In genomic region chr5:154366353-154366752, GRCh38 we compare ENCODE assay signal across 19 cellular contexts.
A peak's percentile ranks its signal among the peaks of the same experiment; 100 is the strongest.
DNase-seq lines count a peak whose midpoint lies in the region; ATAC-seq and TF ChIP-seq lines count a peak whose summit lies in the region.
"Had no signal": no experiment of that assay in that cellular context is flagged by ENCODE, and none has a peak within 500 bp of the region (broad histone marks: within the 10 kb centered on the region; RNA-seq: fewer than 3 reads in every experiment).

No MANE protein-coding gene starts in this region.

- H3K18ac ChIP-seq in mesendoderm (ENCODE audit: low read length): no peak overlapping the region

- no peak overlapping the region for H2BK5ac ChIP-seq in mesendoderm (ENCODE audit: low read length)

- H3K27ac ChIP-seq in PC-3 (ENCODE audit: low read length): peak overlapping the region; percentile 96
- H3K27ac ChIP-seq in mesendoderm (ENCODE audit: low read depth, low read length): no peak overlapping the region
- H3K27ac ChIP-seq: dorsolateral prefrontal cortex, prostate gland had no signal

- H3K23ac ChIP-seq in mesendoderm (ENCODE audit: low read length): no peak overlapping the region

- no peak overlapping the region for H3K4ac ChIP-seq in mesendoderm (ENCODE audit: low read depth, low read length)

- no CpG with 5 or more reads among the region's 2 CpGs for whole genome bisulfite sequencing in mesendoderm (ENCODE audit: extremely low coverage, insufficient coverage, low lambda C conversion rate)

- H3K4me1 Mint-ChIP-seq in type B pancreatic cell (ENCODE audit: unreplicated experiment): peaks cover 51% of the 10 kb centered on the region

- H3F3A ChIP-seq in PC-3 (ENCODE audit: low read length, unreplicated experiment): peaks cover 9% of the 10 kb centered on the region

- H3K27me3 ChIP-seq in PC-3 (ENCODE audit: low read length) (no peaks in the 10 kb centered on the region), mesendoderm (ENCODE audit: insufficient read depth, low read length, poor library complexity) (no peaks in the 10 kb centered on the region)
- H3K27me3 ChIP-seq: dorsolateral prefrontal cortex had no signal

- no peaks in the 10 kb centered on the region for H3K79me2 ChIP-seq in PC-3 (ENCODE audit: low read length)
- no peaks in the 10 kb centered on the region for H3K79me2 ChIP-seq in mesendoderm (ENCODE audit: control insufficient read depth, insufficient read depth, low read length)

- no peak overlapping the region for H3K4me3 Mint-ChIP-seq in type B pancreatic cell
- H3K4me3 Mint-ChIP-seq: activated CD8-positive, alpha-beta T cell treated with anti-CD3 and anti-CD28 coated beads for 36 hours; activated T-helper 1 cell treated with anti-CD3 and anti-CD28 coated beads, Interleukin-12 subunit alpha, Interleukin-12 subunit beta, Interleukin-2, Interleukin-4 antibody, amounts not matched to agents 30 ng/mL and 10 ng/mL and 1 ng/mL, durations not matched to agents 14 hours and 24 hours and 36 hours; naive B cell; stimulated activated naive CD8-positive, alpha-beta T cell treated with anti-CD3 and anti-CD28 coated beads, Interleukin-15, Interleukin-2, amounts not matched to agents 100 ng/mL and 50 ng/mL, for 24 hours had no signal

- H3K4me1 ChIP-seq in PC-3 (ENCODE audit: insufficient read depth, low read length) (peaks cover 60% of the 10 kb centered on the region), mesendoderm (ENCODE audit: control insufficient read depth, low read depth, low read length) (peaks cover 16% of the 10 kb centered on the region)
- H3K4me1 ChIP-seq: prostate gland had no signal

- H3K9me3 Mint-ChIP-seq in type B pancreatic cell: no peaks in the 10 kb centered on the region
- H3K9me3 Mint-ChIP-seq: activated CD8-positive, alpha-beta T cell treated with anti-CD3 and anti-CD28 coated beads for 36 hours; activated T-helper 1 cell treated with anti-CD3 and anti-CD28 coated beads, Interleukin-12 subunit alpha, Interleukin-12 subunit beta, Interleukin-2, Interleukin-4 antibody, amounts not matched to agents 30 ng/mL and 10 ng/mL and 1 ng/mL, durations not matched to agents 14 hours and 24 hours and 36 hours; naive B cell; stimulated activated naive CD8-positive, alpha-beta T cell treated with anti-CD3 and anti-CD28 coated beads, Interleukin-15, Interleukin-2, amounts not matched to agents 100 ng/mL and 50 ng/mL, for 24 hours had no signal

- H3K4me2 ChIP-seq in PC-3 (ENCODE audit: low read length) (peak overlapping the region; percentile 51; the same call in 1 of the 2 replicates), mesendoderm (ENCODE audit: low read length) (no peak overlapping the region)

- ATAC-seq in PC-3 (no peak), GM21619 (IDR thresholded peaks at IDR 0.05; ENCODE audit: unreplicated experiment) (no peak)
- ATAC-seq: activated CD8-positive, alpha-beta T cell treated with anti-CD3 and anti-CD28 coated beads for 36 hours; left lobe of liver had no signal

- no peaks in the 10 kb centered on the region for H4K20me1 ChIP-seq in PC-3 (ENCODE audit: low read length)

- no peak for TF ChIP-seq CTCF in PC-3 (conservative IDR thresholded peaks at IDR 0.05; ENCODE audit: low read depth, low read length)
- TF ChIP-seq CTCF in choroid plexus epithelial cell (conservative IDR thresholded peaks at IDR 0.05; ENCODE audit: low read depth, low read length): no peak
- TF ChIP-seq CTCF in type B pancreatic cell (conservative IDR thresholded peaks at IDR 0.05): no peak

- no peak overlapping the region for H2AK5ac ChIP-seq in mesendoderm (ENCODE audit: low read length)

- no peak overlapping the region for H4K5ac ChIP-seq in mesendoderm (ENCODE audit: low read length)

- no peaks in the 10 kb centered on the region for H3K79me1 ChIP-seq in mesendoderm (ENCODE audit: low read length)

- no peak overlapping the region for H2BK15ac ChIP-seq in mesendoderm (replicated peaks; ENCODE audit: low read depth)

- H3K9ac ChIP-seq in PC-3 (ENCODE audit: low read length) (0 out of 2 replicates have a peak overlapping the region, but pooled peaks have one; percentile 18), mesendoderm (ENCODE audit: low read length) (no peak overlapping the region)

- H3K4me3 ChIP-seq in PC-3 (ENCODE audit: low read length) (no peak overlapping the region), choroid plexus epithelial cell (ENCODE audit: low read depth, low read length) (no peak overlapping the region), mesendoderm (ENCODE audit: low read length) (no peak overlapping the region)
- H3K4me3 ChIP-seq: dorsolateral prefrontal cortex, prostate gland had no signal

- no peak overlapping the region for H4K8ac ChIP-seq in mesendoderm (ENCODE audit: low read depth, low read length)

- CTCF ChIA-PET in PC-3 (lab: Charles Lee): no interaction called here

- H3K9me2 ChIP-seq in PC-3 (replicated peaks; ENCODE audit: low read length): no peaks in the 10 kb centered on the region

- H2BK120ac ChIP-seq in mesendoderm (ENCODE audit: low read depth, low read length): no peak overlapping the region

- H2AFZ ChIP-seq in PC-3 (ENCODE audit: low read length): no peak overlapping the region

- no peak overlapping the region for H3K56ac ChIP-seq in mesendoderm (ENCODE audit: low read length)

- BruUV-seq in PC-3 (replicated peaks; lab: Mats Ljungman, UMichigan): no TSS peak

- intact Hi-C loops in PC-3 (cut with micrococcal nuclease): loop anchor here (2.0 kb wide), 1 partner anchor 168 kb away; no protein-coding TSS in a partner anchor

- no peak overlapping the region for H3K27ac Mint-ChIP-seq in type B pancreatic cell
- H3K27ac Mint-ChIP-seq: activated CD8-positive, alpha-beta T cell treated with anti-CD3 and anti-CD28 coated beads for 36 hours; activated T-helper 1 cell treated with anti-CD3 and anti-CD28 coated beads, Interleukin-12 subunit alpha, Interleukin-12 subunit beta, Interleukin-2, Interleukin-4 antibody, amounts not matched to agents 30 ng/mL and 10 ng/mL and 1 ng/mL, durations not matched to agents 14 hours and 24 hours and 36 hours; stimulated activated naive CD8-positive, alpha-beta T cell treated with anti-CD3 and anti-CD28 coated beads, Interleukin-15, Interleukin-2, amounts not matched to agents 100 ng/mL and 50 ng/mL, for 24 hours had no signal

- DNase-seq in Daoy (ENCODE audit: low read depth): peak; percentile 85
- DNase-seq in PC-3: no peak
- peak; percentile 53 for DNase-seq in choroid plexus epithelial cell (ENCODE audit: low read depth)
- DNase-seq in mesendoderm: peak; percentile 69
- no peak for DNase-seq in type B pancreatic cell (ENCODE audit: extremely low spot score, unreplicated experiment)
- no peak for DNase-seq in pons (ENCODE audit: low spot score)
- no peak for DNase-seq in NCI-H2081 treated with DMSO at 0.1 percent for 48 hours (lab: John Stamatoyannopoulos, UW)
- DNase-seq: activated CD8-positive, alpha-beta T cell treated with anti-CD3 and anti-CD28 coated beads for 36 hours; Calu3; dorsolateral prefrontal cortex; naive B cell; NCI-H187 treated with DMSO at 0.1 percent for 48 hours; stimulated activated CD4-positive, alpha-beta T cell treated with anti-CD3 and anti-CD28 coated beads, Interleukin-15, amount 100 ng/mL, for 24 hours; SW 1271 had no signal

- peaks cover 24% of the 10 kb centered on the region for H3K27me3 Mint-ChIP-seq in type B pancreatic cell
- H3K27me3 Mint-ChIP-seq: activated CD8-positive, alpha-beta T cell treated with anti-CD3 and anti-CD28 coated beads for 36 hours; naive B cell; stimulated activated naive CD8-positive, alpha-beta T cell treated with anti-CD3 and anti-CD28 coated beads, Interleukin-15, Interleukin-2, amounts not matched to agents 100 ng/mL and 50 ng/mL, for 24 hours had no signal

- POLR2A ChIA-PET in PC-3 (lab: Charles Lee; ENCODE audit: unreplicated experiment): no interaction called here

- H3K36me3 ChIP-seq in PC-3 (ENCODE audit: low read depth, low read length) (no peaks in the 10 kb centered on the region; the same call in none of the 2 replicates), mesendoderm (ENCODE audit: control insufficient read depth, insufficient read depth, low read length) (no peaks in the 10 kb centered on the region)
- H3K36me3 ChIP-seq: prostate gland had no signal

- H3K9me3 ChIP-seq in PC-3 (ENCODE audit: low read length): no peaks in the 10 kb centered on the region
- H3K9me3 ChIP-seq: prostate gland had no signal

- H3K36me3 Mint-ChIP-seq in type B pancreatic cell: no peaks in the 10 kb centered on the region

Comparison
In these comparisons a context has a peak if more than half of its experiments do, and no peak if none do; other contexts are left out.
1. DNase-seq: peak in Daoy (single experiment), choroid plexus epithelial cell (single experiment) and mesendoderm (single experiment); none in PC-3 (single experiment), type B pancreatic cell (single experiment), pons (single experiment) and NCI-H2081 treated with DMSO at 0.1 percent for 48 hours (single experiment).